ENCODE assay signal across 10 cellular contexts in the genomic region with DNA sequence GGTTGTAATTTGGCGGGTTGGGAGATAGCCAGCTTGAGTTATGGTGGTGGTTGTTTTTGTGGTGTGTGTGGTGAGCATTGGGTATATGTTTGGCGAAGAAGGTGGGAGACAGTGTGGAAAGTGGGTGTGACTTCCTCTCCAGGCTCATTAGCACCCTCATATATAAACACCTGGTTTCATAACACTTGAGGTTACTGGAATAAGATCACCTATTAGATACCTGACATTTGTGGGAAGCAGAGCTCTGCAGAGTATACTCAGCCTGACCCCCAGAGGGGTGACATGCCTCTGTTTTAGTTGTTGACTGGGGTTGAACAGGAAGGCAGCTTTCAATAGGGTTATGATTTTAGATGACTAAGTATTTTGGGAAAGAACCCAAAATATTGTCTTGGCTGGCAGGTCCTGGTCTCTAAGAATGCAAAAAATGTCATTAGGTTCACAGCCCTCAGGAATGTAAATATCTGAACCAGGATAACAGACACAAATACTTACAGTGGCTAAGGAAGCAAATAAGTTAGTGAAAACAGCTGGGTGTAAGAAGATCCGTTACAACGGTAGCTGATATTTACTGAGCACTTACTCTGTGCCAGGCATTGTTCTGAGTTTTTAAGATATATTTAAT. TPM values are rescaled to one million over a fixed set of nuclear protein-coding genes. Genes with fewer than 3 reads are reported as not detected.
DNase-seq lines count a peak whose midpoint lies in the region; ATAC-seq, FAIRE-seq and TF ChIP-seq lines count a peak whose summit lies in the region.
"Had no signal": no experiment of that assay in that cellular context is flagged by ENCODE, and none has a peak within 500 bp of the region (broad histone marks: within the 10 kb centered on the region; RNA-seq: fewer than 3 reads in every experiment).

No MANE protein-coding gene starts in this region.

- TF ChIP-seq CTCF in brain microvascular endothelial cell (IDR thresholded peaks at IDR 0.05; ENCODE audit: low read depth, low read length, missing control alignments), result no peak

- H3K4me3 Mint-ChIP-seq in activated naive CD4-positive, alpha-beta T cell treated with anti-CD3 and anti-CD28 coated beads, Interleukin-2, amount 50 U/mL, for 24 hours, result no peak overlapping the region
- no peak overlapping the region for H3K4me3 Mint-ChIP-seq in activated T-helper 2 cell treated with anti-CD3 and anti-CD28 coated beads, Interferon-gamma antibody, Interleukin-2, Interleukin-4, amounts not matched to agents 10 μg/mL and 5 μg/mL and 100 μg/mL, durations not matched to agents 14 hours and 24 hours and 36 hours (ENCODE audit: low read depth)

- H3K9me3 Mint-ChIP-seq in activated naive CD4-positive, alpha-beta T cell treated with anti-CD3 and anti-CD28 coated beads, Interleukin-2, amount 50 U/mL, for 24 hours, result peaks cover 6% of the 10 kb centered on the region
- H3K9me3 Mint-ChIP-seq in activated T-helper 2 cell treated with anti-CD3 and anti-CD28 coated beads, Interferon-gamma antibody, Interleukin-2, Interleukin-4, amounts not matched to agents 10 μg/mL and 5 μg/mL and 100 μg/mL, durations not matched to agents 14 hours and 24 hours and 36 hours, result no peaks in the 10 kb centered on the region

- H3K36me3 Mint-ChIP-seq in activated naive CD4-positive, alpha-beta T cell treated with anti-CD3 and anti-CD28 coated beads, Interleukin-2, amount 50 U/mL, for 24 hours, result peaks cover 2% of the 10 kb centered on the region
- no peaks in the 10 kb centered on the region for H3K36me3 Mint-ChIP-seq in activated T-helper 2 cell treated with anti-CD3 and anti-CD28 coated beads, Interferon-gamma antibody, Interleukin-2, Interleukin-4, amounts not matched to agents 10 μg/mL and 5 μg/mL and 100 μg/mL, durations not matched to agents 14 hours and 24 hours and 36 hours (ENCODE audit: low read depth)

- FAIRE-seq in urothelium cell line (lab: Jason Lieb, UNC), result peak; percentile 62

- in situ Hi-C loops in brain microvascular endothelial cell (cut with HindIII; ENCODE audit: low pct_ligation_motif_present, low sequenced_read_pairs), result no loop called here

- peaks cover 13% of the 10 kb centered on the region for H3K36me3 ChIP-seq in brain microvascular endothelial cell (replicated peaks)

- H3K27ac ChIP-seq in brain microvascular endothelial cell, result peak overlapping the region; percentile 70
- H3K27ac ChIP-seq: VCaP had no signal

- no peak for DNase-seq in activated naive CD4-positive, alpha-beta T cell treated with anti-CD3 and anti-CD28 coated beads, Interleukin-2, amount 50 U/mL, for 16 hours
- peak; percentile 80 for DNase-seq in brain microvascular endothelial cell
- DNase-seq in left kidney (ENCODE audit: low read depth, low spot score), result peak; percentile 18
- DNase-seq in urothelium cell line (ENCODE audit: low spot score), result peak; percentile 85
- no peak for DNase-seq in activated CD4-positive, alpha-beta T cell treated with anti-CD3 and anti-CD28 coated beads, Interleukin-2, amount 50 U/mL, for 4 hours
- DNase-seq in activated T-helper 2 cell treated with anti-CD3 and anti-CD28 coated beads, Interferon-gamma antibody, Interleukin-2, Interleukin-4, amounts not matched to agents 10 μg/mL and 5 μg/mL and 100 μg/mL, durations not matched to agents 14 hours and 24 hours and 36 hours (ENCODE audit: low spot score), result no peak
- DNase-seq: NCI-H1092 had no signal

- H3K4me3 ChIP-seq in brain microvascular endothelial cell (ENCODE audit: low read depth, low read length), result no peak overlapping the region

- intact Hi-C loops in activated T-helper 2 cell treated with anti-CD3 and anti-CD28 coated beads, Interferon-gamma antibody, Interleukin-2, Interleukin-4, amounts not matched to agents 10 μg/mL and 5 μg/mL and 100 μg/mL, durations not matched to agents 14 hours and 24 hours and 36 hours (cut with micrococcal nuclease), result no loop called here

- no peaks in the 10 kb centered on the region for H3K27me3 ChIP-seq in brain microvascular endothelial cell (replicated peaks)

- no peaks in the 10 kb centered on the region for H3K27me3 Mint-ChIP-seq in activated naive CD4-positive, alpha-beta T cell treated with anti-CD3 and anti-CD28 coated beads, Interleukin-2, amount 50 U/mL, for 24 hours
- H3K27me3 Mint-ChIP-seq in activated T-helper 2 cell treated with anti-CD3 and anti-CD28 coated beads, Interferon-gamma antibody, Interleukin-2, Interleukin-4, amounts not matched to agents 10 μg/mL and 5 μg/mL and 100 μg/mL, durations not matched to agents 14 hours and 24 hours and 36 hours (ENCODE audit: low read depth), result peaks cover 2% of the 10 kb centered on the region

- no peak for ATAC-seq in GM21515 (IDR thresholded peaks at IDR 0.05; ENCODE audit: unreplicated experiment)

- H3K27ac Mint-ChIP-seq in activated naive CD4-positive, alpha-beta T cell treated with anti-CD3 and anti-CD28 coated beads, Interleukin-2, amount 50 U/mL, for 24 hours, result peak overlapping the region; percentile 79
- no peak overlapping the region for H3K27ac Mint-ChIP-seq in activated T-helper 2 cell treated with anti-CD3 and anti-CD28 coated beads, Interferon-gamma antibody, Interleukin-2, Interleukin-4, amounts not matched to agents 10 μg/mL and 5 μg/mL and 100 μg/mL, durations not matched to agents 14 hours and 24 hours and 36 hours

- H3K4me1 Mint-ChIP-seq in activated naive CD4-positive, alpha-beta T cell treated with anti-CD3 and anti-CD28 coated beads, Interleukin-2, amount 50 U/mL, for 24 hours, result peaks cover 12% of the 10 kb centered on the region
- peaks cover 21% of the 10 kb centered on the region for H3K4me1 Mint-ChIP-seq in activated T-helper 2 cell treated with anti-CD3 and anti-CD28 coated beads, Interferon-gamma antibody, Interleukin-2, Interleukin-4, amounts not matched to agents 10 μg/mL and 5 μg/mL and 100 μg/mL, durations not matched to agents 14 hours and 24 hours and 36 hours (ENCODE audit: low read depth)

RNA-seq across cellular contexts. Expression of a gene that starts 18.3 kb away (rescaled TPM):
- total RNA-seq in activated T-helper 2 cell treated with anti-CD3 and anti-CD28 coated beads, Interferon-gamma antibody, Interleukin-2, Interleukin-4, amounts not matched to agents 10 μg/mL and 5 μg/mL and 100 μg/mL, durations not matched to agents 14 hours and 24 hours and 36 hours, result 1.4 and 2.7 TPM in 2 replicates

RNA-seq across cellular contexts. Expression of a gene that starts 51.8 kb away (rescaled TPM):
- total RNA-seq in activated T-helper 2 cell treated with anti-CD3 and anti-CD28 coated beads, Interferon-gamma antibody, Interleukin-2, Interleukin-4, amounts not matched to agents 10 μg/mL and 5 μg/mL and 100 μg/mL, durations not matched to agents 14 hours and 24 hours and 36 hours, result not detected in 2 replicates

Comparison
In these comparisons a context has a peak if more than half of its experiments do, and no peak if none do; other contexts are left out.
1. DNase-seq: peak in brain microvascular endothelial cell (single experiment), left kidney (single experiment) and urothelium cell line (single experiment); none in activated naive CD4-positive, alpha-beta T cell treated with anti-CD3 and anti-CD28 coated beads, Interleukin-2, amount 50 U/mL, for 16 hours (single experiment), activated CD4-positive, alpha-beta T cell treated with anti-CD3 and anti-CD28 coated beads, Interleukin-2, amount 50 U/mL, for 4 hours (0 of 2) and activated T-helper 2 cell treated with anti-CD3 and anti-CD28 coated beads, Interferon-gamma antibody, Interleukin-2, Interleukin-4, amounts not matched to agents 10 μg/mL and 5 μg/mL and 100 μg/mL, durations not matched to agents 14 hours and 24 hours and 36 hours (single experiment).